7 cellular contexts compared by ENCODE assay signal in genomic region chrX:44999237-44999636, GRCh38.
DNase-seq lines count a peak whose midpoint lies in the region; ATAC-seq, FAIRE-seq and TF ChIP-seq lines count a peak whose summit lies in the region.
"Not testable (repeated sequence)": the region's sequence is repeated elsewhere in the genome, so short reads cannot be mapped to it uniquely, and the experiment has no call there.

No MANE protein-coding gene starts in this region.

- not testable (repeated sequence) for TF ChIP-seq POLR2A in GM12892 (IDR thresholded peaks at IDR 0.05; ENCODE audit: low read depth, low read length); right lobe of liver (IDR thresholded peaks at IDR 0.05)

- POLR2A ChIA-PET in RWPE1 (lab: Yijun Ruan, JAX; ENCODE audit: low non-redundant PET) = not testable (repeated sequence)
- POLR2A ChIA-PET in activated CD4-positive, alpha-beta memory T cell treated with anti-CD3 and anti-CD28 coated beads, Interleukin-2, amount 10 ng/mL, durations not matched to agents 7 days and 5 days (lab: Charles Lee) = interaction anchor here (0.7 kb wide), 1 partner anchor 127 kb away, joined by 3 read pairs; no protein-coding TSS in a partner anchor

- not testable (repeated sequence) for H3K4me3 Mint-ChIP-seq in activated CD4-positive, alpha-beta memory T cell treated with anti-CD3 and anti-CD28 coated beads, Interleukin-2, amount 10 ng/mL, durations not matched to agents 7 days and 5 days
- H3K4me3 Mint-ChIP-seq in activated naive CD4-positive, alpha-beta T cell treated with anti-CD3 and anti-CD28 coated beads, Interleukin-2, amount 50 U/mL, for 24 hours = peak overlapping the region; percentile 60

- H3K9me3 ChIP-seq in right lobe of liver = not testable (repeated sequence)

- H3K27ac ChIP-seq in RWPE1 = not testable (repeated sequence)
- peak overlapping the region in 2 of 3 donors; percentile 28 to 45 for H3K27ac ChIP-seq in right lobe of liver

- CTCF ChIA-PET in RWPE1 (lab: Yijun Ruan, JAX); activated CD4-positive, alpha-beta memory T cell treated with anti-CD3 and anti-CD28 coated beads, Interleukin-2, amount 10 ng/mL, durations not matched to agents 7 days and 5 days (lab: Charles Lee): not testable (repeated sequence)

- ATAC-seq in right lobe of liver = peak in 1 of 4 donors; percentile 39

- peaks cover 21% of the 10 kb centered on the region for H3K36me3 Mint-ChIP-seq in activated CD4-positive, alpha-beta memory T cell treated with anti-CD3 and anti-CD28 coated beads, Interleukin-2, amount 10 ng/mL, durations not matched to agents 7 days and 5 days (ENCODE audit: low read depth)
- H3K36me3 Mint-ChIP-seq in activated naive CD4-positive, alpha-beta T cell treated with anti-CD3 and anti-CD28 coated beads, Interleukin-2, amount 50 U/mL, for 24 hours = peaks cover 11% of the 10 kb centered on the region

- H3K4me3 ChIP-seq in bronchial epithelial cell (ENCODE audit: low read depth, low read length); right lobe of liver: not testable (repeated sequence)

- peaks cover 50% of the 10 kb centered on the region for H3K4me1 Mint-ChIP-seq in activated CD4-positive, alpha-beta memory T cell treated with anti-CD3 and anti-CD28 coated beads, Interleukin-2, amount 10 ng/mL, durations not matched to agents 7 days and 5 days
- H3K4me1 Mint-ChIP-seq in activated naive CD4-positive, alpha-beta T cell treated with anti-CD3 and anti-CD28 coated beads, Interleukin-2, amount 50 U/mL, for 24 hours = peaks cover 65% of the 10 kb centered on the region

- not testable (repeated sequence) for H3K9me3 Mint-ChIP-seq in activated CD4-positive, alpha-beta memory T cell treated with anti-CD3 and anti-CD28 coated beads, Interleukin-2, amount 10 ng/mL, durations not matched to agents 7 days and 5 days; activated naive CD4-positive, alpha-beta T cell treated with anti-CD3 and anti-CD28 coated beads, Interleukin-2, amount 50 U/mL, for 24 hours

- H3K4me1 ChIP-seq in right lobe of liver = peaks cover 0 to 31% (median 4%) of the 10 kb centered on the region in 4 donors

- peak; percentile 72 for FAIRE-seq in GM12892 (lab: Jason Lieb, UNC)
- FAIRE-seq in bronchial epithelial cell (lab: Jason Lieb, UNC) = not testable (repeated sequence)

- WGBS in right lobe of liver (ENCODE audit: insufficient coverage, low coverage, low lambda C conversion rate, missing lambda C conversion rate) = 93% methylated on average over 8 of the region's 8 CpGs

- not testable (repeated sequence) for TF ChIP-seq CTCF in RWPE1 (conservative IDR thresholded peaks at IDR 0.05; ENCODE audit: low read depth); bronchial epithelial cell (IDR thresholded peaks at IDR 0.05; ENCODE audit: insufficient read depth, low read length, severe bottlenecking); right lobe of liver (IDR thresholded peaks at IDR 0.05)

- not testable (repeated sequence) for H3K27me3 ChIP-seq in bronchial epithelial cell (ENCODE audit: control insufficient read depth, insufficient read depth, low read length); right lobe of liver

- H3K27me3 Mint-ChIP-seq in activated CD4-positive, alpha-beta memory T cell treated with anti-CD3 and anti-CD28 coated beads, Interleukin-2, amount 10 ng/mL, durations not matched to agents 7 days and 5 days; activated naive CD4-positive, alpha-beta T cell treated with anti-CD3 and anti-CD28 coated beads, Interleukin-2, amount 50 U/mL, for 24 hours: not testable (repeated sequence)

- H3K27ac Mint-ChIP-seq in activated CD4-positive, alpha-beta memory T cell treated with anti-CD3 and anti-CD28 coated beads, Interleukin-2, amount 10 ng/mL, durations not matched to agents 7 days and 5 days = peak overlapping the region; percentile 66
- H3K27ac Mint-ChIP-seq in activated naive CD4-positive, alpha-beta T cell treated with anti-CD3 and anti-CD28 coated beads, Interleukin-2, amount 50 U/mL, for 24 hours = not testable (repeated sequence)

- not testable (repeated sequence) for H3K36me3 ChIP-seq in bronchial epithelial cell (ENCODE audit: control insufficient read depth, insufficient read depth, low read length); right lobe of liver

- intact Hi-C loops in right lobe of liver (cut with DNase I) = not testable (repeated sequence)

- not testable (repeated sequence) for DNase-seq in GM12892 (ENCODE audit: insufficient read length); activated CD4-positive, alpha-beta memory T cell treated with anti-CD3 and anti-CD28 coated beads, Interleukin-2, amount 10 ng/mL, durations not matched to agents 7 days and 5 days; right lobe of liver
- DNase-seq in RWPE1 (ENCODE audit: low spot score) (peak; percentile 31), bronchial epithelial cell (ENCODE audit: low read depth) (peak; percentile 63)
- peak; percentile 26 for DNase-seq in stimulated activated CD4-positive, alpha-beta T cell treated with anti-CD3 and anti-CD28 coated beads, Interleukin-1b, Interleukin-23, amount 100 ng/mL, for 48 hours
